Comparison of ENCODE assay signal across 19 cellular contexts in genomic region chr17:7304179-7304578, GRCh38. TPM values are rescaled to one million over a fixed set of nuclear protein-coding genes. Genes with fewer than 3 reads are reported as not detected.
DNase-seq lines count a peak whose midpoint lies in the region; ATAC-seq, FAIRE-seq and TF ChIP-seq lines count a peak whose summit lies in the region.
"Had no signal": no experiment of that assay in that cellular context is flagged by ENCODE, and none has a peak within 500 bp of the region (broad histone marks: within the 10 kb centered on the region; RNA-seq: fewer than 3 reads in every experiment).

No MANE protein-coding gene starts in this region.

- ATAC-seq in activated B cell treated with CpG ODN at 0.5 μM for 24 hours (ENCODE audit: low read depth) = no peak
- ATAC-seq: A549, GM12878 had no signal

- no peaks in the 10 kb centered on the region for H3K9me3 Mint-ChIP-seq in activated naive CD4-positive, alpha-beta T cell treated with anti-CD3 and anti-CD28 coated beads, Interleukin-2, amount 10 ng/mL, durations not matched to agents 7 days and 5 days
- H3K9me3 Mint-ChIP-seq in activated B cell treated with CpG ODN at 0.5 μM for 24 hours (no peaks in the 10 kb centered on the region), brain (peaks cover 0 to 3% (median 0%) of the 10 kb centered on the region in 5 experiments), neural progenitor cell (peaks cover 2% of the 10 kb centered on the region)
- H3K9me3 Mint-ChIP-seq: CD4-positive, alpha-beta T cell had no signal

- POLR2A ChIA-PET in activated B cell treated with CpG ODN at 0.5 μM for 24 hours (lab: Charles Lee) = interaction anchor here (0.7 to 1.8 kb wide), 7 partner anchors 15 to 476 kb away, joined by 3 to 6 read pairs (median 4); partner anchors contain the start of genes ACAP1, POLR2A and TP53
- POLR2A ChIA-PET in A673 (lab: Charles Lee; ENCODE audit: low non-redundant PET) = interaction anchor here (0.7 kb wide), 1 partner anchor 61 kb away, joined by 10 read pairs; no protein-coding TSS in a partner anchor

- H3K79me2 ChIP-seq in neural progenitor cell (ENCODE audit: low read depth) = peaks cover 18% of the 10 kb centered on the region

- peaks cover 33% of the 10 kb centered on the region for H3F3A ChIP-seq in neural progenitor cell (ENCODE audit: low read depth)

- no peak overlapping the region for H2AFZ ChIP-seq in neural progenitor cell (replicated peaks)

- intact Hi-C loops in activated B cell treated with CpG ODN at 0.5 μM for 24 hours (cut with micrococcal nuclease) = no loop called here
- intact Hi-C loops in A673 (cut with micrococcal nuclease; ENCODE audit: unreplicated experiment) = no loop called here
- intact Hi-C loops in kidney (cut with DNase I) = no loop called here

- H3K36me3 Mint-ChIP-seq in activated naive CD4-positive, alpha-beta T cell treated with anti-CD3 and anti-CD28 coated beads, Interleukin-2, amount 10 ng/mL, durations not matched to agents 7 days and 5 days = peaks cover 8% of the 10 kb centered on the region
- peaks cover 20% of the 10 kb centered on the region for H3K36me3 Mint-ChIP-seq in activated B cell treated with CpG ODN at 0.5 μM for 24 hours (ENCODE audit: low read depth)
- H3K36me3 Mint-ChIP-seq in brain = peaks cover 5% of the 10 kb centered on the region
- no peaks in the 10 kb centered on the region for H3K36me3 Mint-ChIP-seq in neural progenitor cell

- no peaks in the 10 kb centered on the region for H3K9me3 ChIP-seq in neural progenitor cell (ENCODE audit: low read depth)
- no peaks in the 10 kb centered on the region for H3K9me3 ChIP-seq in A673 (ENCODE audit: low read depth, low read length, poor library complexity, severe bottlenecking)
- H3K9me3 ChIP-seq in kidney (ENCODE audit: control insufficient read depth in 1 of 2, low read length in 2 of 2) = no peaks in the 10 kb centered on the region
- H3K9me3 ChIP-seq: A549 had no signal

- no peak overlapping the region for H3K4me3 Mint-ChIP-seq in activated naive CD4-positive, alpha-beta T cell treated with anti-CD3 and anti-CD28 coated beads, Interleukin-2, amount 10 ng/mL, durations not matched to agents 7 days and 5 days
- H3K4me3 Mint-ChIP-seq in activated B cell treated with CpG ODN at 0.5 μM for 24 hours = peak overlapping the region; percentile 24
- peak overlapping the region in 3 of 5 experiments; percentile 38 to 46 (median 42) for H3K4me3 Mint-ChIP-seq in brain
- peak overlapping the region; percentile 10 for H3K4me3 Mint-ChIP-seq in neural progenitor cell
- H3K4me3 Mint-ChIP-seq: CD4-positive, alpha-beta T cell had no signal

- no peak for TF ChIP-seq CTCF in activated B cell treated with CpG ODN at 0.5 μM for 24 hours (IDR thresholded peaks at IDR 0.05)
- no peak for TF ChIP-seq CTCF in brain (conservative IDR thresholded peaks at IDR 0.05)
- no peak for TF ChIP-seq CTCF in neural progenitor cell (IDR thresholded peaks at IDR 0.05)
- TF ChIP-seq CTCF in A673 (conservative IDR thresholded peaks at IDR 0.05; ENCODE audit: low read depth, low read length) = no peak
- no peak for TF ChIP-seq CTCF in kidney (IDR thresholded peaks at IDR 0.05; ENCODE audit: borderline replicate concordance, extremely low read depth, insufficient read depth)

- no peak overlapping the region for H3K9ac ChIP-seq in neural progenitor cell
- no peak overlapping the region for H3K9ac ChIP-seq in kidney (ENCODE audit: low read length in 2 of 2)

- H3K4me1 ChIP-seq in neural progenitor cell (peaks cover 2% of the 10 kb centered on the region), A673 (ENCODE audit: insufficient read depth, low read length, poor library complexity, severe bottlenecking) (peaks cover 3% of the 10 kb centered on the region), kidney (ENCODE audit: control insufficient read depth in 1 of 2, insufficient read depth in 1 of 2, low read depth in 1 of 2, low read length in 2 of 2) (peaks cover 0 to 4% of the 10 kb centered on the region in 2 donors)

- no peak overlapping the region for H3K4me2 ChIP-seq in neural progenitor cell
- H3K4me2 ChIP-seq: A549 had no signal

- H3K4me1 Mint-ChIP-seq in activated naive CD4-positive, alpha-beta T cell treated with anti-CD3 and anti-CD28 coated beads, Interleukin-2, amount 10 ng/mL, durations not matched to agents 7 days and 5 days = peaks cover 18% of the 10 kb centered on the region
- H3K4me1 Mint-ChIP-seq in activated B cell treated with CpG ODN at 0.5 μM for 24 hours = peaks cover 11% of the 10 kb centered on the region
- peaks cover 12% of the 10 kb centered on the region for H3K4me1 Mint-ChIP-seq in brain
- peaks cover 12% of the 10 kb centered on the region for H3K4me1 Mint-ChIP-seq in neural progenitor cell

- no peak for FAIRE-seq in kidney (lab: Jason Lieb, UNC)
- FAIRE-seq: A549, GM12878, GM18507 had no signal

- BruUV-seq in A673 (replicated peaks; lab: Mats Ljungman, UMichigan) = no TSS peak

- peaks cover 26% of the 10 kb centered on the region for H3K27me3 Mint-ChIP-seq in activated naive CD4-positive, alpha-beta T cell treated with anti-CD3 and anti-CD28 coated beads, Interleukin-2, amount 10 ng/mL, durations not matched to agents 7 days and 5 days
- H3K27me3 Mint-ChIP-seq in activated B cell treated with CpG ODN at 0.5 μM for 24 hours = peaks cover 2% of the 10 kb centered on the region
- H3K27me3 Mint-ChIP-seq in brain = peaks cover 21% of the 10 kb centered on the region
- peaks cover 15% of the 10 kb centered on the region for H3K27me3 Mint-ChIP-seq in neural progenitor cell (ENCODE audit: insufficient read depth, low read depth)
- H3K27me3 Mint-ChIP-seq: CD4-positive, alpha-beta T cell had no signal

- peak overlapping the region; percentile 3 for H3K27ac Mint-ChIP-seq in activated naive CD4-positive, alpha-beta T cell treated with anti-CD3 and anti-CD28 coated beads, Interleukin-2, amount 10 ng/mL, durations not matched to agents 7 days and 5 days
- no peak overlapping the region for H3K27ac Mint-ChIP-seq in activated B cell treated with CpG ODN at 0.5 μM for 24 hours
- H3K27ac Mint-ChIP-seq in brain = peak overlapping the region in 2 of 5 experiments; percentile 38 to 65
- no peak overlapping the region for H3K27ac Mint-ChIP-seq in neural progenitor cell

- no peak for DNase-seq in activated naive CD4-positive, alpha-beta T cell treated with anti-CD3 and anti-CD28 coated beads, Interleukin-2, amount 10 ng/mL, durations not matched to agents 7 days and 5 days
- DNase-seq in activated naive CD4-positive, alpha-beta T cell treated with Interleukin-2 at 50 U/mL for 16 hours = no peak
- DNase-seq in activated B cell treated with CpG ODN at 0.5 μM for 24 hours (no peak), neural progenitor cell (ENCODE audit: low spot score) (no peak), A673 (ENCODE audit: low spot score) (no peak), kidney (no peak)
- DNase-seq: AML-193; C1 segment of cervical spinal cord; Calu3; CD4-positive, alpha-beta T cell; DMS 273 treated with DMSO at 0.1 percent for 48 hours; DMS79; HCEC 1CT had no signal

- H4K20me1 ChIP-seq in neural progenitor cell (ENCODE audit: low read depth) = peaks cover 14% of the 10 kb centered on the region

- H3K27ac ChIP-seq in neural progenitor cell (no peak overlapping the region), A673 (ENCODE audit: low read depth, low read length, poor library complexity, severe bottlenecking) (no peak overlapping the region), kidney (ENCODE audit: low read depth in 2 of 2, low read length in 2 of 2) (no peak overlapping the region)
- H3K27ac ChIP-seq: A549, HL-60 had no signal

- H3K27me3 ChIP-seq in neural progenitor cell (peaks cover 6% of the 10 kb centered on the region), A673 (replicated peaks; ENCODE audit: insufficient read depth, low read depth, low read length, poor library complexity) (no peaks in the 10 kb centered on the region)

- no peak overlapping the region for H3K4me3 ChIP-seq in neural progenitor cell
- no peak overlapping the region for H3K4me3 ChIP-seq in A673 (ENCODE audit: low read depth, low read length, poor library complexity, severe bottlenecking)
- H3K4me3 ChIP-seq in kidney (ENCODE audit: low read length in 2 of 2) = no peak overlapping the region
- H3K4me3 ChIP-seq: A549, GM12878 had no signal

- CTCF ChIA-PET in activated naive CD4-positive, alpha-beta T cell treated with anti-CD3 and anti-CD28 coated beads, Interleukin-2, amount 10 ng/mL, durations not matched to agents 7 days and 5 days (lab: Charles Lee) = interaction anchor here (1.1 to 2.5 kb wide), 2 partner anchors 8 to 20 kb away, joined by 4 to 11 read pairs; no protein-coding TSS in a partner anchor
- CTCF ChIA-PET in activated B cell treated with CpG ODN at 0.5 μM for 24 hours (lab: Charles Lee) = interaction anchor here (1.4 kb wide), 1 partner anchor 258 kb away, joined by 3 read pairs; no protein-coding TSS in a partner anchor
- CTCF ChIA-PET in A673 (lab: Charles Lee) = no interaction called here

- no peaks in the 10 kb centered on the region for H3K36me3 ChIP-seq in neural progenitor cell
- H3K36me3 ChIP-seq in A673 (ENCODE audit: insufficient read depth, low read length, poor library complexity, severe bottlenecking) = peaks cover under 1% of the 10 kb centered on the region
- no peaks in the 10 kb centered on the region for H3K36me3 ChIP-seq in kidney (ENCODE audit: control insufficient read depth in 1 of 2, insufficient read depth in 2 of 2, low read length in 2 of 2)

RNA-seq across cellular contexts. Expression of gene EIF5A, which starts 3.2 kb away (rescaled TPM):
- 656 and 664 TPM in 2 replicates for total RNA-seq in activated B cell treated with CpG ODN at 0.5 μM for 24 hours
- 562 TPM for polyA plus RNA-seq in brain (ENCODE audit: insufficient read depth, low read depth, low replicate concordance)
- total RNA-seq in neural progenitor cell (ENCODE audit: low replicate concordance) = 251 and 370 TPM in 2 replicates
- total RNA-seq in A673 (2021) = 1,112 and 1,128 TPM in 2 replicates
- 306 TPM for total RNA-seq in kidney
- 434 TPM for polyA plus RNA-seq in kidney (ENCODE audit: insufficient read depth, low read depth, low replicate concordance)

RNA-seq across cellular contexts. Expression of gene YBX2, which starts 9.7 kb away (rescaled TPM):
- 0.16 TPM in 1 of 2 replicates, not detected in the other for total RNA-seq in activated B cell treated with CpG ODN at 0.5 μM for 24 hours
- 41.4 TPM for polyA plus RNA-seq in brain (ENCODE audit: insufficient read depth, low read depth, low replicate concordance)
- total RNA-seq in neural progenitor cell (ENCODE audit: low replicate concordance) = 2.7 and 9.1 TPM in 2 replicates
- total RNA-seq in A673 (2021) = 0.77 and 1.6 TPM in 2 replicates
- total RNA-seq in kidney = 1.3 TPM
- polyA plus RNA-seq in kidney (ENCODE audit: insufficient read depth, low read depth, low replicate concordance) = 3.3 TPM
- total RNA-seq: GM12878, H4 had no signal
- polyA plus RNA-seq: GM12878 had no signal

RNA-seq across cellular contexts. Expression of gene GPS2, which starts 11.0 kb away (rescaled TPM):
- total RNA-seq in activated B cell treated with CpG ODN at 0.5 μM for 24 hours (105 and 115 TPM in 2 replicates), neural progenitor cell (ENCODE audit: low replicate concordance) (20.5 and 41.8 TPM in 2 replicates), A673 (2021) (116 and 133 TPM in 2 replicates), kidney (67.0 TPM)
- polyA plus RNA-seq in brain (ENCODE audit: insufficient read depth, low read depth, low replicate concordance) (128 TPM), kidney (ENCODE audit: insufficient read depth, low read depth, low replicate concordance) (101 TPM)

RNA-seq across cellular contexts. Expression of gene SLC2A4, which starts 22.7 kb away (rescaled TPM):
- total RNA-seq in activated B cell treated with CpG ODN at 0.5 μM for 24 hours = not detected in 2 replicates
- 1.6 TPM for polyA plus RNA-seq in brain (ENCODE audit: insufficient read depth, low read depth, low replicate concordance)
- total RNA-seq in neural progenitor cell (ENCODE audit: low replicate concordance) = 1.7 and 7.3 TPM in 2 replicates
- total RNA-seq in A673 (2021) = 0.67 and 1.6 TPM in 2 replicates
- 4.2 TPM for total RNA-seq in kidney
- polyA plus RNA-seq in kidney (ENCODE audit: insufficient read depth, low read depth, low replicate concordance) = 2.8 TPM
- total RNA-seq: CD4-positive, alpha-beta T cell had no signal

RNA-seq across cellular contexts. Expression of gene NEURL4, which starts 25.0 kb away (rescaled TPM):
- total RNA-seq in activated B cell treated with CpG ODN at 0.5 μM for 24 hours (52.8 and 60.1 TPM in 2 replicates), neural progenitor cell (ENCODE audit: low replicate concordance) (5.1 and 26.3 TPM in 2 replicates), A673 (2021) (81.7 and 99.5 TPM in 2 replicates), kidney (44.7 TPM)
- polyA plus RNA-seq in brain (ENCODE audit: insufficient read depth, low read depth, low replicate concordance) (25.3 TPM), kidney (ENCODE audit: insufficient read depth, low read depth, low replicate concordance) (21.2 TPM)
